ENCODE assay signal across 2 cellular contexts in the genomic region with DNA sequence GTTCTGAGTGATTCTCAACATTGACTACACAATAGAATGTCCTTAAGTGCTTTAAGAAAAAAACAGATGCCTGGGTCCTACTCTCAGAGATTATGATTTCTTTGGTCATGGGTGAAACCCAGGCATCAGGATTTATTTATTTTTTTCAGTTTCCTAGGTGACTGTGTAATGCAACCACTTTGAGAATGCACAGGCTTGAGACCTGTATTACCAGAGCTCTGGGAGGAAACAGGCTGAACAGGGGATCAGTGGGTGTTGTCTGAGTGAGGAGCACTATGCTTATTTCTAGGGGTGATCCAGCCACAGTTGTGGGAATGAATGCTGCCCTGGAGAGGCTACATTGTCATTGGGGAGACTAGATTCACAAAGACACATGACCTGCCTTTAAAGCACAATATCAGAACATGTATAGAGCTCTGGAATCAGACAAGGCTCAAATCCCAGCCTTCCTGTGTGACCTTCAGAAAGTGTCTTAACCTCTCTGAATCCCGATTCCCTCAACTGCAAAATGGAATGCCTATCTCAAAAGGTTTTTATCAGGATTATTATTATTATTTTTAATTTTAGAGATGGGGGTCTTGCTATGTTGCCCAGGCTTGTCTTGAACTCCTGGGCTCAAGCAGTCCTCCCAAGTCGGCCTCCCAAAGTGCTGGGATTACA.
TF ChIP-seq lines count a peak whose summit lies in the region.

No MANE protein-coding gene starts in this region.

TF ChIP-seq in IMR-90, 13 proteins besides CTCF, POLR2A, EP300 and RAD21 (continued from another document):
- TF ChIP-seq ELK1 (IDR thresholded peaks at IDR 0.05; ENCODE audit: borderline replicate concordance, low read depth, low read length): no peak
- TF ChIP-seq USF2 (IDR thresholded peaks at IDR 0.05; ENCODE audit: low read depth, low read length): no peak

TF ChIP-seq in HEK293T, 16 proteins besides CTCF, POLR2A, EP300 and RAD21 (continued from another document):
- TF ChIP-seq L3MBTL2 (conservative IDR thresholded peaks at IDR 0.05) (no peak), FOXA1 (IDR thresholded peaks at IDR 0.05) (no peak), SP1 (IDR thresholded peaks at IDR 0.05) (no peak), FOXK2 (IDR thresholded peaks at IDR 0.05) (no peak), CTBP1 (IDR thresholded peaks at IDR 0.05; ENCODE audit: borderline replicate concordance) (no peak), FOXM1 (IDR thresholded peaks at IDR 0.05; ENCODE audit: borderline replicate concordance) (no peak), ELF4 (IDR thresholded peaks at IDR 0.05) (no peak)
- TF ChIP-seq, protein P1, sequence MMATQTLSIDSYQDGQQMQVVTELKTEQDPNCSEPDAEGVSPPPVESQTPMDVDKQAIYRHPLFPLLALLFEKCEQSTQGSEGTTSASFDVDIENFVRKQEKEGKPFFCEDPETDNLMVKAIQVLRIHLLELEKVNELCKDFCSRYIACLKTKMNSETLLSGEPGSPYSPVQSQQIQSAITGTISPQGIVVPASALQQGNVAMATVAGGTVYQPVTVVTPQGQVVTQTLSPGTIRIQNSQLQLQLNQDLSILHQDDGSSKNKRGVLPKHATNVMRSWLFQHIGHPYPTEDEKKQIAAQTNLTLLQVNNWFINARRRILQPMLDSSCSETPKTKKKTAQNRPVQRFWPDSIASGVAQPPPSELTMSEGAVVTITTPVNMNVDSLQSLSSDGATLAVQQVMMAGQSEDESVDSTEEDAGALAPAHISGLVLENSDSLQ (IDR thresholded peaks at IDR 0.05): no peak
